1 cellular context compared by ENCODE assay signal in the genomic region with DNA sequence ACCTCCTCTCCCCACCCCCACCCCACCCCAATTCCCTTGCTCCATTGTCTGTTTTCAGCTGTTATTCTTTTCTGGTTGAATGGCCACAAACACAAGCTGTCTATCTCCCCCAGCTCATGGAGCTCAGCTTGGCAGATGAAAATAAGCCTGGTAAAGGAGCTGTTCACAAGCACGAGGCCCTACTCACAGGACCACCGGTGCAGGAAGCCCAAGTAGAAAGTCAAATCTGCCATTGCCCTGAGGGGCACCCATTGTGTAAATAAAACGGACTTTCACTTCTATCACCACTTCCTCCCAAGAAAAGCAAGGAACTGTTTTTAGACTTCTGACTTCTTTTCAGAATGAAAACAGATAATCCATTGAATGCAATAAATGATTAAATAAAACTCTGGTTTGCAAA.
TF ChIP-seq lines count a peak whose summit lies in the region.

No MANE protein-coding gene starts in this region.

TF ChIP-seq in SK-N-SH treated with all-trans-retinoic acid at 6 μM for 48 hours, 23 proteins besides CTCF, POLR2A, EP300 and RAD21 (continued from another document):
- TF ChIP-seq POU6F1 (CRISPR knock-in tag; IDR thresholded peaks at IDR 0.05; ENCODE audit: borderline replicate concordance, low read depth) (no peak), ZC3H10 (CRISPR knock-in tag; IDR thresholded peaks at IDR 0.05) (no peak), PATZ1 (CRISPR knock-in tag; IDR thresholded peaks at IDR 0.05; ENCODE audit: borderline replicate concordance) (no peak), TCF4 (CRISPR knock-in tag; IDR thresholded peaks at IDR 0.05; ENCODE audit: borderline replicate concordance) (no peak)
